8 cellular contexts compared by ENCODE assay signal in genomic region chr17:40323731-40324650, GRCh38. TPM values are rescaled to one million over a fixed set of nuclear protein-coding genes. Genes with fewer than 3 reads are reported as not detected.
DNase-seq lines count a peak whose midpoint lies in the region; ATAC-seq, FAIRE-seq and TF ChIP-seq lines count a peak whose summit lies in the region.

No MANE protein-coding gene starts in this region.

- CTCF ChIA-PET in A549 (lab: Yijun Ruan, JAX): interaction anchor here (0.6 to 50.4 kb wide), 5 partner anchors 9 to 122 kb away, joined by 3 to 2395 read pairs (median 4); partner anchors contain the start of genes CDC6, GJD3 and RARA

- no peak overlapping the region for H3K4me3 ChIP-seq in A549
- peak overlapping the region; percentile 70; the same call in 1 of the 2 replicates for H3K4me3 ChIP-seq in Karpas-422 (ENCODE audit: low read length)
- H3K4me3 ChIP-seq in right cardiac atrium (ENCODE audit: low read length): no peak overlapping the region

- no peaks in the 10 kb centered on the region for H3K9me2 ChIP-seq in Karpas-422 (replicated peaks; ENCODE audit: insufficient read depth, low read length)

- H3K4me1 Mint-ChIP-seq in stimulated activated effector memory CD8-positive, alpha-beta T cell treated with anti-CD3 and anti-CD28 coated beads, Interleukin-12 subunit alpha, Interleukin-12 subunit beta, amount 100 ng/mL, for 72 hours: peaks cover 95% of the 10 kb centered on the region

- no peak for DNase-seq in A549 (ENCODE audit: low read depth in 1 of 2, low spot score in 1 of 2)
- no peak for DNase-seq in Karpas-422
- peak; percentile 54 for DNase-seq in activated effector memory CD4-positive, alpha-beta T cell treated with Interleukin-2 at 50 U/mL for 16 hours
- DNase-seq in right cardiac atrium: peak; percentile 89 to 92 (median 89)
- peak in 1 of 2 donors; percentile 84 for DNase-seq in stimulated activated effector memory CD8-positive, alpha-beta T cell treated with anti-CD3 and anti-CD28 coated beads, Interleukin-12 subunit alpha, Interleukin-12 subunit beta, amount 100 ng/mL, for 72 hours (ENCODE audit: low spot score in 2 of 2)
- DNase-seq in left lobe of liver (ENCODE audit: low spot score): no peak
- no peak for DNase-seq in NCI-H187 (lab: John Stamatoyannopoulos, UW)

- peaks cover 26% of the 10 kb centered on the region; the same call in 1 of the 2 replicates for H4K20me1 ChIP-seq in Karpas-422 (ENCODE audit: insufficient read depth, low read depth, low read length)

- ATAC-seq in A549 (no peak), right cardiac atrium (peak; percentile 25 to 54), left lobe of liver (no peak), GM18868 (IDR thresholded peaks at IDR 0.05; ENCODE audit: unreplicated experiment) (no peak)
- ATAC-seq in stimulated activated effector memory CD8-positive, alpha-beta T cell treated with anti-CD3 and anti-CD28 coated beads, Interleukin-12 subunit alpha, Interleukin-12 subunit beta, amount 100 ng/mL, for 72 hours: peak; percentile 25

- peaks cover 79% of the 10 kb centered on the region for H3K79me2 ChIP-seq in Karpas-422 (ENCODE audit: low read length)

- H3K27ac ChIP-seq in A549 (peak overlapping the region; percentile 34 to 95; a peak in 4 of 6 replicates), Karpas-422 (ENCODE audit: low read length) (peak overlapping the region; percentile 97), right cardiac atrium (ENCODE audit: low read length) (peak overlapping the region; percentile 92)

- no peaks in the 10 kb centered on the region for H3K9me3 ChIP-seq in A549
- H3K9me3 ChIP-seq in Karpas-422 (ENCODE audit: low read length): no peaks in the 10 kb centered on the region
- H3K9me3 ChIP-seq in right cardiac atrium (ENCODE audit: control insufficient read depth, low read length): no peaks in the 10 kb centered on the region

- no peaks in the 10 kb centered on the region for H3K36me3 ChIP-seq in Karpas-422 (ENCODE audit: insufficient read depth, low read length)

- peak overlapping the region; percentile 90 for H3K4me3 Mint-ChIP-seq in stimulated activated effector memory CD8-positive, alpha-beta T cell treated with anti-CD3 and anti-CD28 coated beads, Interleukin-12 subunit alpha, Interleukin-12 subunit beta, amount 100 ng/mL, for 72 hours

- no peak overlapping the region for H2AFZ ChIP-seq in Karpas-422 (ENCODE audit: low read length)

- H3K9ac ChIP-seq in Karpas-422 (ENCODE audit: low read length): peak overlapping the region; percentile 74

- no peak for FAIRE-seq in A549 (lab: Jason Lieb, UNC)

- no peak for TF ChIP-seq CTCF in A549 (IDR thresholded peaks at IDR 0.05)

- intact Hi-C loops in right cardiac atrium (cut with DNase I): no loop called here

- H3K4me1 ChIP-seq in A549: peaks cover 96% of the 10 kb centered on the region
- peaks cover 99% of the 10 kb centered on the region for H3K4me1 ChIP-seq in Karpas-422 (ENCODE audit: low read length)
- peaks cover 61% of the 10 kb centered on the region for H3K4me1 ChIP-seq in right cardiac atrium (ENCODE audit: control insufficient read depth, insufficient read depth, low read length)

- H3K9me3 Mint-ChIP-seq in stimulated activated effector memory CD8-positive, alpha-beta T cell treated with anti-CD3 and anti-CD28 coated beads, Interleukin-12 subunit alpha, Interleukin-12 subunit beta, amount 100 ng/mL, for 72 hours: no peaks in the 10 kb centered on the region

- no peak for TF ChIP-seq EP300 in A549 (IDR thresholded peaks at IDR 0.05)

- H3K27ac Mint-ChIP-seq in stimulated activated effector memory CD8-positive, alpha-beta T cell treated with anti-CD3 and anti-CD28 coated beads, Interleukin-12 subunit alpha, Interleukin-12 subunit beta, amount 100 ng/mL, for 72 hours: peak overlapping the region; percentile 100

- POLR2A ChIA-PET in A549 (lab: Yijun Ruan, JAX): interaction anchor here (0.6 kb wide), 1 partner anchor 38 kb away, joined by 3 read pairs; no protein-coding TSS in a partner anchor

- H3K27me3 ChIP-seq in Karpas-422 (ENCODE audit: low read length): no peaks in the 10 kb centered on the region
- no peaks in the 10 kb centered on the region for H3K27me3 ChIP-seq in right cardiac atrium (ENCODE audit: control insufficient read depth, insufficient read depth)

- peaks cover 89% of the 10 kb centered on the region for H3K36me3 Mint-ChIP-seq in stimulated activated effector memory CD8-positive, alpha-beta T cell treated with anti-CD3 and anti-CD28 coated beads, Interleukin-12 subunit alpha, Interleukin-12 subunit beta, amount 100 ng/mL, for 72 hours

- peak overlapping the region; percentile 99 for H3K4me2 ChIP-seq in A549
- peak overlapping the region; percentile 83 for H3K4me2 ChIP-seq in Karpas-422 (ENCODE audit: low read depth, low read length, poor library complexity, severe bottlenecking)

- no peak for TF ChIP-seq RAD21 in A549 (conservative IDR thresholded peaks at IDR 0.05 in 1 of 2, IDR thresholded peaks at IDR 0.05 in 1 of 2)

- TF ChIP-seq POLR2A in A549 (IDR thresholded peaks at IDR 0.05; ENCODE audit: low read length): no peak

- 76% methylated on average over 10 of the region's 11 CpGs for WGBS in A549 (ENCODE audit: missing lambda C conversion rate)
- 29% methylated on average over 11 of the region's 11 CpGs for WGBS in right cardiac atrium

TF ChIP-seq in A549, 52 proteins besides CTCF, POLR2A, EP300 and RAD21:
- no peak for TF ChIP-seq TFCP2L1 (CRISPR knock-in tag; IDR thresholded peaks at IDR 0.05)
- TF ChIP-seq HES2 (IDR thresholded peaks at IDR 0.05): no peak
- no peak for TF ChIP-seq PHF8 (IDR thresholded peaks at IDR 0.05; ENCODE audit: borderline replicate concordance, low read depth)
- no peak for TF ChIP-seq HDAC2 (IDR thresholded peaks at IDR 0.05)
- TF ChIP-seq ELK1 (IDR thresholded peaks at IDR 0.05; ENCODE audit: low read depth, low read length): no peak
- TF ChIP-seq SREBF2 (IDR thresholded peaks at IDR 0.05): no peak
- TF ChIP-seq ZC3H11A (IDR thresholded peaks at IDR 0.05): no peak
- no peak for TF ChIP-seq MAFK (IDR thresholded peaks at IDR 0.05; ENCODE audit: partially characterized antibody)
- TF ChIP-seq EHF (CRISPR knock-in tag; IDR thresholded peaks at IDR 0.05): no peak
- TF ChIP-seq EHMT2 (IDR thresholded peaks at IDR 0.05; ENCODE audit: low read depth): no peak
- no peak for TF ChIP-seq HEYL (CRISPR knock-in tag; IDR thresholded peaks at IDR 0.05)
- no peak for TF ChIP-seq KDM1A (IDR thresholded peaks at IDR 0.05; ENCODE audit: low read depth)

RNA-seq across cellular contexts. Expression of gene RARA, which starts 15.0 kb away (rescaled TPM):
- 8.6 and 9.9 TPM in 2 replicates for polyA plus RNA-seq in A549 (2011; rRNA removed)
- 6.5 and 11.0 TPM in 2 replicates for polyA plus RNA-seq in A549 (2012; cell fraction: cytosol; rRNA removed)
- polyA plus RNA-seq in A549 (2012; cell fraction: nucleus; rRNA removed): 17.6 and 21.1 TPM in 2 replicates
- 17.2 to 18.5 TPM (median 17.9 TPM) in 3 replicates for polyA plus RNA-seq in A549 (2017; fragmentation: RNase III; extraction: RNeasy Plus Mini Kit Qiagen cat#74134 plus additional on column Dnase treatment)
- polyA minus RNA-seq in A549 (2011; rRNA and poly(A)+ RNA removed): 11.6 and 12.9 TPM in 2 replicates
- 21.8 and 22.3 TPM in 2 replicates for total RNA-seq in Karpas-422 (2014; rRNA removed; shearing (Covaris generic); ENCODE audit: low replicate concordance)
- 10 to 100 TPM; 26.2 to 39.0 (median 29.1) TPM for total RNA-seq in right cardiac atrium
- polyA plus RNA-seq in right cardiac atrium: 28.3 TPM
- 21.3 TPM for total RNA-seq in left lobe of liver

RNA-seq across cellular contexts. Expression of gene CDC6, which starts 36.3 kb away (rescaled TPM):
- polyA plus RNA-seq in A549 (2011; rRNA removed) (71.4 and 79.5 TPM in 2 replicates), A549 (2017; fragmentation: RNase III; extraction: RNeasy Plus Mini Kit Qiagen cat#74134 plus additional on column Dnase treatment) (66.6 to 67.5 TPM (median 67.0 TPM) in 3 replicates), right cardiac atrium (0.36 TPM)
- polyA plus RNA-seq in A549 (2012; cell fraction: cytosol; rRNA removed): 41.7 and 44.4 TPM in 2 replicates
- 29.8 and 45.7 TPM in 2 replicates for polyA plus RNA-seq in A549 (2012; cell fraction: nucleus; rRNA removed)
- 27.0 and 28.3 TPM in 2 replicates for polyA minus RNA-seq in A549 (2011; rRNA and poly(A)+ RNA removed)
- total RNA-seq in Karpas-422 (2014; rRNA removed; shearing (Covaris generic); ENCODE audit: low replicate concordance): 14.6 and 16.4 TPM in 2 replicates
- total RNA-seq in right cardiac atrium (1 to 10 TPM; 1.0 to 1.8 (median 1.3) TPM), left lobe of liver (1.5 TPM)

RNA-seq across cellular contexts. Expression of gene GJD3, which starts 40.5 kb away (rescaled TPM):
- polyA plus RNA-seq in A549 (2011; rRNA removed): 0.09 TPM in 1 of 2 replicates, not detected in the other
- 0.21 and 0.41 TPM in 2 replicates for polyA plus RNA-seq in A549 (2012; cell fraction: cytosol; rRNA removed)
- polyA plus RNA-seq in A549 (2012; cell fraction: nucleus; rRNA removed): 0.36 and 0.82 TPM in 2 replicates
- 0.40 to 1.2 TPM (median 0.70 TPM) in 3 replicates for polyA plus RNA-seq in A549 (2017; fragmentation: RNase III; extraction: RNeasy Plus Mini Kit Qiagen cat#74134 plus additional on column Dnase treatment)
- not detected in 2 replicates for polyA minus RNA-seq in A549 (2011; rRNA and poly(A)+ RNA removed)
- total RNA-seq in Karpas-422 (2014; rRNA removed; shearing (Covaris generic); ENCODE audit: low replicate concordance): not detected in 2 replicates
- 1 to 10 TPM in 1 of 4 donors, under 1 TPM in 3; 0.74 to 1.4 (median 0.86) TPM for total RNA-seq in right cardiac atrium
- polyA plus RNA-seq in right cardiac atrium: 0.27 TPM
- total RNA-seq in left lobe of liver: 0.68 TPM

Comparison
In these comparisons a context has a peak if more than half of its experiments do, and no peak if none do; other contexts are left out.
1. ATAC-seq: peak in right cardiac atrium (2 of 2) and stimulated activated effector memory CD8-positive, alpha-beta T cell treated with anti-CD3 and anti-CD28 coated beads, Interleukin-12 subunit alpha, Interleukin-12 subunit beta, amount 100 ng/mL, for 72 hours (single experiment); none in A549 (0 of 2), left lobe of liver (single experiment) and GM18868 (single experiment).
2. DNase-seq: peak in activated effector memory CD4-positive, alpha-beta T cell treated with Interleukin-2 at 50 U/mL for 16 hours (single experiment) and right cardiac atrium (3 of 3); none in A549 (0 of 2), Karpas-422 (single experiment), left lobe of liver (single experiment) and NCI-H187 (0 of 2).
3. Peak in every context shown above with its lines, with median percentiles within 50 percentile points of each other: H3K27ac ChIP-seq.